Comparison of ENCODE assay signal across 8 cellular contexts in the genomic region with DNA sequence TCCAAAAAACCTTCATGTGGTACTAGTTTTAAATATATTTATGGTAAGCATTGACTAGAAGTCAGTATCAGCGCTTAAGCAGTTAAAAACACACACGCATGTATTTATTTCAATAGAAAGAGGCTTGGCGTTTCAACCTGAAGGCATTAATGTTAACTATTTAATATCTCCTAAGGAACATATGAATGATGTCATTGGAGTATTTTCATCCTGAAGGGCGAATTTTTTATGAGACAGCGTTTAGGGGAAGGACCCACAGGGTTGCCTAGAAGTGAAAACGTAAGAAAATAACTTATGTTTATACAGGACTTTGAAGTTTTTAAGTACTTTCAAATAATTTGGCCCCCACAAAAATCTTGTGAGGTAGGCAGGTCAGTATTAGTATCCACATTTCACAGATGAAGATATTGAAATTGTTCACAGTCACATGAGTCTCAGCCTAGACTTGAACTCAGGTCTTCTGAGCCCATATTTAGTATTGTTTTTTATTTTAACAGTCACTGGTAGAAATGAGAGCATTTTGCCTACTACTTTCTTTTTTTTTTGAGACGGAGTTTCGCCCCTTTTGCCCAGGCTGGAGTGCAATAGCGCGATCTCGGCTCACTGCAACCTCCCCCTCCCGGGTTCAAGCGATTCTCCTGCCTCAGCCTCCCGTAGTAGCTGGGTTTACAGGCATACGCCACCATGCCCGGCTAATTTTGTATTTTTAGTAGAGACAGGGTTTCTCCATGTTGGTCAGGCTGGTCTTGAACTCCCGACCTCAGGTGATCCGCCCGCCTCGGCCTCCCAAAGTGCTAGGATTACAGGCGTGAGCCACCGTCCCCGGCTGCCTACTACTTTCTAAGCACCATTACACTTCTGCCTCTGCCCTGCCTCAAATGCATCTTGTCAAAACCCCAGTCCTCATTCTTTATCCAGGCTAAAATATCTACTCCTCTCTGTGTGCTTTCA. TPM values are rescaled to one million over a fixed set of nuclear protein-coding genes. Genes with fewer than 3 reads are reported as not detected.
DNase-seq lines count a peak whose midpoint lies in the region; ATAC-seq and TF ChIP-seq lines count a peak whose summit lies in the region.

No MANE protein-coding gene starts in this region.

- no peaks in the 10 kb centered on the region for H3K9me3 ChIP-seq in CD4-positive, CD25-positive, alpha-beta regulatory T cell (ENCODE audit: control insufficient read depth in 2 of 2, low read length in 2 of 2)
- H3K9me3 ChIP-seq in MM.1S (replicated peaks; ENCODE audit: insufficient read depth, low read length), result no peaks in the 10 kb centered on the region
- H3K9me3 ChIP-seq in duodenal mucosa (ENCODE audit: control insufficient read depth in 1 of 2, low read length in 2 of 2), result no peaks in the 10 kb centered on the region

- peaks cover 41 to 70% (median 53%) of the 10 kb centered on the region in 4 donors for H3K4me1 Mint-ChIP-seq in CD4-positive, CD25-positive, alpha-beta regulatory T cell
- H3K4me1 Mint-ChIP-seq in nephron progenitor cell, result peaks cover 37% of the 10 kb centered on the region

- no peak for ATAC-seq in CD4-positive, CD25-positive, alpha-beta regulatory T cell (ENCODE audit: low read depth in 2 of 2)
- ATAC-seq in HG02798 (IDR thresholded peaks at IDR 0.05; ENCODE audit: poor library complexity, unreplicated experiment) (no peak), HG03354 (IDR thresholded peaks at IDR 0.05; ENCODE audit: poor library complexity, severe bottlenecking, unreplicated experiment) (no peak), GM18519 (IDR thresholded peaks at IDR 0.05; ENCODE audit: low FRiP score, unreplicated experiment) (no peak)

- H3K9me2 ChIP-seq in MM.1S (replicated peaks; ENCODE audit: insufficient read depth, low read length), result no peaks in the 10 kb centered on the region

- no peaks in the 10 kb centered on the region for H3K27me3 ChIP-seq in CD4-positive, CD25-positive, alpha-beta regulatory T cell (ENCODE audit: control insufficient read depth, insufficient read depth, low read length)
- H3K27me3 ChIP-seq in MM.1S (replicated peaks; ENCODE audit: insufficient read depth, low read length), result no peaks in the 10 kb centered on the region
- no peaks in the 10 kb centered on the region for H3K27me3 ChIP-seq in duodenal mucosa (ENCODE audit: control insufficient read depth in 1 of 2, insufficient read depth in 2 of 2, low read length in 2 of 2)

- H3K27ac Mint-ChIP-seq in CD4-positive, CD25-positive, alpha-beta regulatory T cell, result peak overlapping the region; percentile 89 to 98 (median 96)
- H3K27ac Mint-ChIP-seq in nephron progenitor cell, result no peak overlapping the region

- peak overlapping the region; percentile 99 for H3K4me3 ChIP-seq in CD4-positive, CD25-positive, alpha-beta regulatory T cell (ENCODE audit: low read depth, low read length)
- H3K4me3 ChIP-seq in MM.1S (ENCODE audit: low read length) (peak overlapping the region; percentile 84), duodenal mucosa (ENCODE audit: low read depth in 1 of 2, low read length in 2 of 2) (peak overlapping the region; percentile 98)

- H3K9me3 Mint-ChIP-seq in CD4-positive, CD25-positive, alpha-beta regulatory T cell, result peaks cover 0 to 4% (median 0%) of the 10 kb centered on the region in 7 donors
- H3K9me3 Mint-ChIP-seq in nephron progenitor cell, result peaks cover 18% of the 10 kb centered on the region

- H2AFZ ChIP-seq in MM.1S (ENCODE audit: low read length), result no peak overlapping the region

- H3K4me1 ChIP-seq in CD4-positive, CD25-positive, alpha-beta regulatory T cell (ENCODE audit: control insufficient read depth, insufficient read depth, low read length, poor library complexity, severe bottlenecking), result peaks cover 44% of the 10 kb centered on the region
- no peaks in the 10 kb centered on the region for H3K4me1 ChIP-seq in MM.1S (ENCODE audit: low read length)
- peaks cover 15 to 25% of the 10 kb centered on the region in 2 donors for H3K4me1 ChIP-seq in duodenal mucosa (ENCODE audit: control insufficient read depth in 1 of 2, insufficient read depth in 2 of 2, low read length in 2 of 2)

- no peaks in the 10 kb centered on the region for H3K36me3 ChIP-seq in CD4-positive, CD25-positive, alpha-beta regulatory T cell (ENCODE audit: control insufficient read depth, insufficient read depth, low read length)
- no peaks in the 10 kb centered on the region; the same call in 1 of the 2 replicates for H3K36me3 ChIP-seq in MM.1S (replicated peaks; ENCODE audit: insufficient read depth, low read length)
- H3K36me3 ChIP-seq in duodenal mucosa (ENCODE audit: control insufficient read depth in 1 of 2, insufficient read depth in 2 of 2, low read length in 2 of 2), result no peaks in the 10 kb centered on the region

- peak overlapping the region; percentile 81 for H3K4me2 ChIP-seq in MM.1S (ENCODE audit: low read depth, low read length)

- DNase-seq in CD4-positive, CD25-positive, alpha-beta regulatory T cell, result no peak
- DNase-seq in MM.1S (peak; percentile 12), nephron progenitor cell (no peak), GF-D8 (lab: John Stamatoyannopoulos, UW) (no peak)

- peak overlapping the region; percentile 64; the same call in 1 of the 2 replicates for H3K9ac ChIP-seq in MM.1S (ENCODE audit: low read length)
- peak overlapping the region; percentile 71 to 90 for H3K9ac ChIP-seq in duodenal mucosa (ENCODE audit: low read depth in 1 of 2, low read length in 2 of 2)

- H3K4me3 Mint-ChIP-seq in CD4-positive, CD25-positive, alpha-beta regulatory T cell, result peak overlapping the region; percentile 98 to 100 (median 98)
- peak overlapping the region; percentile 96 for H3K4me3 Mint-ChIP-seq in nephron progenitor cell

- no peaks in the 10 kb centered on the region for H4K20me1 ChIP-seq in MM.1S (ENCODE audit: insufficient read depth, low read length)

- no peaks in the 10 kb centered on the region for H3F3A ChIP-seq in MM.1S (ENCODE audit: insufficient read depth, low read length)

- no peak for TF ChIP-seq CTCF in MM.1S (IDR thresholded peaks at IDR 0.05; ENCODE audit: low read length)
- TF ChIP-seq CTCF in nephron progenitor cell (IDR thresholded peaks at IDR 0.05), result no peak

- peak overlapping the region; percentile 51 for H3K27ac ChIP-seq in CD4-positive, CD25-positive, alpha-beta regulatory T cell (ENCODE audit: insufficient read depth, low read length, poor library complexity, severe bottlenecking)
- H3K27ac ChIP-seq in MM.1S (ENCODE audit: low read length) (no peak overlapping the region), duodenal mucosa (ENCODE audit: low read depth, low read length) (no peak overlapping the region)

- H3K79me2 ChIP-seq in MM.1S (ENCODE audit: low read length), result peaks cover 61% of the 10 kb centered on the region

- H3K36me3 Mint-ChIP-seq in CD4-positive, CD25-positive, alpha-beta regulatory T cell, result peaks cover 6% of the 10 kb centered on the region
- H3K36me3 Mint-ChIP-seq in nephron progenitor cell (ENCODE audit: low read depth), result peaks cover 21% of the 10 kb centered on the region

- no peaks in the 10 kb centered on the region for H3K27me3 Mint-ChIP-seq in CD4-positive, CD25-positive, alpha-beta regulatory T cell
- H3K27me3 Mint-ChIP-seq in nephron progenitor cell (ENCODE audit: low read depth, poor library complexity), result peaks cover 4% of the 10 kb centered on the region

RNA-seq across cellular contexts. Expression of gene SLK, which starts 1.8 kb away (rescaled TPM):
- total RNA-seq in CD4-positive, CD25-positive, alpha-beta regulatory T cell, result 23.5 TPM
- polyA plus RNA-seq in CD4-positive, CD25-positive, alpha-beta regulatory T cell, result 1 to 10 TPM; 3.2 to 6.0 (median 3.3) TPM

RNA-seq across cellular contexts. Expression of gene STN1, which starts 50.7 kb away (rescaled TPM):
- total RNA-seq in CD4-positive, CD25-positive, alpha-beta regulatory T cell, result 44.1 TPM
- polyA plus RNA-seq in CD4-positive, CD25-positive, alpha-beta regulatory T cell, result 100 to 1,000 TPM in 3 of 4 donors, 10 to 100 TPM in 1; 94.5 to 122 (median 109) TPM
